21 cellular contexts compared by ENCODE assay signal in genomic region chr15:22401207-22401606, GRCh38. TPM values are rescaled to one million over a fixed set of nuclear protein-coding genes. Genes with fewer than 3 reads are reported as not detected.
"Had no signal": no experiment of that assay in that cellular context is flagged by ENCODE, and none has a peak within 500 bp of the region (broad histone marks: within the 10 kb centered on the region; RNA-seq: fewer than 3 reads in every experiment).

No MANE protein-coding gene starts in this region.

RNA-seq across cellular contexts. Expression of gene GOLGA6L22, which starts 57.5 kb away (rescaled TPM):
- total RNA-seq: heart left ventricle; kidney epithelial cell; left ventricle myocardium inferior; lower leg skin; lung; mesothelial cell of epicardium; mononuclear cell; myocyte; naive thymus-derived CD4-positive, alpha-beta T cell; neural crest cell; osteoblast; posterior vena cava; psoas muscle; sigmoid colon; subcutaneous adipose tissue; suprapubic skin; thoracic aorta; urinary bladder; vagina had no signal
- polyA plus RNA-seq: heart left ventricle; immature natural killer cell; lung; naive thymus-derived CD4-positive, alpha-beta T cell; psoas muscle; sigmoid colon; small intestine; urinary bladder had no signal
